11 cellular contexts compared by ENCODE assay signal in genomic region chr7:27128776-27129728, GRCh38. TPM values are rescaled to one million over a fixed set of nuclear protein-coding genes. Genes with fewer than 3 reads are reported as not detected.
DNase-seq lines count a peak whose midpoint lies in the region; ATAC-seq, FAIRE-seq and TF ChIP-seq lines count a peak whose summit lies in the region.
"Had no signal": no experiment of that assay in that cellular context is flagged by ENCODE, and none has a peak within 500 bp of the region (broad histone marks: within the 10 kb centered on the region; RNA-seq: fewer than 3 reads in every experiment).

No MANE protein-coding gene starts in this region.

- peaks cover 12 to 69% (median 35%) of the 10 kb centered on the region in 5 donors for H3K27me3 Mint-ChIP-seq in naive thymus-derived CD8-positive, alpha-beta T cell
- H3K27me3 Mint-ChIP-seq in activated CD4-positive, alpha-beta memory T cell treated with anti-CD3 and anti-CD28 coated beads for 36 hours = peaks cover 55% of the 10 kb centered on the region

- intact Hi-C loops in esophagus squamous epithelium (cut with DNase I) = no loop called here
- intact Hi-C loops in activated CD4-positive, alpha-beta memory T cell treated with anti-CD3 and anti-CD28 coated beads for 36 hours (cut with micrococcal nuclease) = no loop called here

- H3K9me3 ChIP-seq in A549 = no peaks in the 10 kb centered on the region
- H3K9me3 ChIP-seq in MG63 = no peaks in the 10 kb centered on the region
- H3K9me3 ChIP-seq in esophagus squamous epithelium = no peaks in the 10 kb centered on the region

- TF ChIP-seq RAD21 in A549 (conservative IDR thresholded peaks at IDR 0.05 in 1 of 2, IDR thresholded peaks at IDR 0.05 in 1 of 2) = no peak

- H3K27me3 ChIP-seq in MG63 = no peaks in the 10 kb centered on the region
- no peaks in the 10 kb centered on the region for H3K27me3 ChIP-seq in esophagus squamous epithelium

- no peak for FAIRE-seq in A549 (lab: Jason Lieb, UNC)

- no peak for ATAC-seq in A549
- ATAC-seq in naive thymus-derived CD8-positive, alpha-beta T cell = no peak

- peak overlapping the region in 1 of 2 experiments; percentile 95; a peak in 4 of 6 replicates for H3K27ac ChIP-seq in A549
- peak overlapping the region; percentile 96 to 99 (median 96) for H3K27ac ChIP-seq in esophagus squamous epithelium

- DNase-seq in A549 (ENCODE audit: low read depth in 1 of 2, low spot score in 1 of 2) (no peak), MG63 (no peak), esophagus squamous epithelium (lab: John Stamatoyannopoulos, UW) (no peak)
- no peak for DNase-seq in naive thymus-derived CD8-positive, alpha-beta T cell
- no peak for DNase-seq in stimulated activated CD4-positive, alpha-beta T cell treated with anti-CD3 and anti-CD28 coated beads, Interleukin-15, amount 100 ng/mL, for 24 hours
- DNase-seq in activated CD4-positive, alpha-beta T cell treated with anti-CD3 and anti-CD28 coated beads, Interleukin-2, amount 50 U/mL, for 1 hour = no peak
- no peak for DNase-seq in activated CD4-positive, alpha-beta memory T cell treated with anti-CD3 and anti-CD28 coated beads for 36 hours
- DNase-seq in stimulated activated naive CD4-positive, alpha-beta T cell treated with Interleukin-2 at 50 U/mL for 16 hours (lab: John Stamatoyannopoulos, UW) = no peak
- DNase-seq: stimulated activated CD4-positive, alpha-beta T cell treated with anti-CD3 and anti-CD28 coated beads, Interleukin-4, amount 100 ng/mL, for 1 hour had no signal

- POLR2A ChIA-PET in A549 (lab: Yijun Ruan, JAX) = no interaction called here
- POLR2A ChIA-PET in naive thymus-derived CD8-positive, alpha-beta T cell (lab: Charles Lee) = interaction anchor here (0.8 kb wide), 1 partner anchor 32 kb away, joined by 3 read pairs; no protein-coding TSS in a partner anchor
- POLR2A ChIA-PET in activated CD4-positive, alpha-beta memory T cell treated with anti-CD3 and anti-CD28 coated beads for 36 hours (lab: Charles Lee) = no interaction called here

- TF ChIP-seq POLR2A in A549 (IDR thresholded peaks at IDR 0.05; ENCODE audit: low read length) (no peak), esophagus squamous epithelium (IDR thresholded peaks at IDR 0.05) (no peak)

- H3K4me1 ChIP-seq in A549 (peaks cover 14% of the 10 kb centered on the region; the same call in 2 of the 3 replicates), esophagus squamous epithelium (peaks cover 6 to 81% (median 51%) of the 10 kb centered on the region in 3 donors)

- H3K4me1 Mint-ChIP-seq in naive thymus-derived CD8-positive, alpha-beta T cell = peaks cover 0 to 5% (median 2%) of the 10 kb centered on the region in 4 donors
- peaks cover 4% of the 10 kb centered on the region for H3K4me1 Mint-ChIP-seq in activated CD4-positive, alpha-beta memory T cell treated with anti-CD3 and anti-CD28 coated beads for 36 hours (ENCODE audit: low read depth)

- H3K4me3 Mint-ChIP-seq in naive thymus-derived CD8-positive, alpha-beta T cell = peak overlapping the region; percentile 22 to 68 (median 52)
- H3K4me3 Mint-ChIP-seq in activated CD4-positive, alpha-beta memory T cell treated with anti-CD3 and anti-CD28 coated beads for 36 hours = no peak overlapping the region

- TF ChIP-seq CTCF in A549 (IDR thresholded peaks at IDR 0.05) (no peak), esophagus squamous epithelium (IDR thresholded peaks at IDR 0.05) (no peak)

- H3K4me2 ChIP-seq in A549 = peak overlapping the region; percentile 63

- H3K36me3 Mint-ChIP-seq in naive thymus-derived CD8-positive, alpha-beta T cell = no peaks in the 10 kb centered on the region
- H3K36me3 Mint-ChIP-seq in activated CD4-positive, alpha-beta memory T cell treated with anti-CD3 and anti-CD28 coated beads for 36 hours = no peaks in the 10 kb centered on the region

- peak overlapping the region in 2 of 10 donors; percentile 8 to 74 for H3K27ac Mint-ChIP-seq in naive thymus-derived CD8-positive, alpha-beta T cell
- no peak overlapping the region for H3K27ac Mint-ChIP-seq in activated CD4-positive, alpha-beta memory T cell treated with anti-CD3 and anti-CD28 coated beads for 36 hours

- CTCF ChIA-PET in A549 (lab: Yijun Ruan, JAX) = interaction anchor here (1.0 to 3.8 kb wide), 4 partner anchors 9 to 1236 kb away, joined by 3 to 22 read pairs (median 4); partner anchors contain the start of gene HOXA5
- CTCF ChIA-PET in activated CD4-positive, alpha-beta memory T cell treated with anti-CD3 and anti-CD28 coated beads for 36 hours (lab: Charles Lee) = no interaction called here

- H3K4me3 ChIP-seq in A549 (peak overlapping the region; percentile 54; the same call in 1 of the 3 replicates), MG63 (peak overlapping the region; percentile 66), esophagus squamous epithelium (peak overlapping the region; percentile 68 to 97 (median 82))

- no peak for TF ChIP-seq EP300 in A549 (IDR thresholded peaks at IDR 0.05)

- H3K36me3 ChIP-seq in MG63 = peaks cover 10% of the 10 kb centered on the region; the same call in 1 of the 2 replicates
- no peaks in the 10 kb centered on the region for H3K36me3 ChIP-seq in esophagus squamous epithelium

- no peaks in the 10 kb centered on the region for H3K9me3 Mint-ChIP-seq in naive thymus-derived CD8-positive, alpha-beta T cell
- H3K9me3 Mint-ChIP-seq in activated CD4-positive, alpha-beta memory T cell treated with anti-CD3 and anti-CD28 coated beads for 36 hours = no peaks in the 10 kb centered on the region

- 89% methylated on average over 28 of the region's 28 CpGs for WGBS in A549 (ENCODE audit: missing lambda C conversion rate)
- WGBS in esophagus squamous epithelium, 2 donors = 26 to 34% methylated on average over 15 to 17 of the region's 28 CpGs

RNA-seq across cellular contexts. Expression of gene HOXA4, which starts 1.5 kb away (rescaled TPM):
- 2.6 and 2.8 TPM in 2 replicates for polyA plus RNA-seq in A549 (2011; rRNA removed)
- 3.3 TPM in 2 replicates for polyA plus RNA-seq in A549 (2012; cell fraction: cytosol; rRNA removed)
- polyA plus RNA-seq in A549 (2012; cell fraction: nucleus; rRNA removed) = 1.7 and 3.5 TPM in 2 replicates
- polyA plus RNA-seq in A549 (2017; fragmentation: RNase III; extraction: RNeasy Plus Mini Kit Qiagen cat#74134 plus additional on column Dnase treatment) = 2.1 to 3.0 TPM (median 2.3 TPM) in 3 replicates
- 1.7 and 1.8 TPM in 2 replicates for polyA minus RNA-seq in A549 (2011; rRNA and poly(A)+ RNA removed)
- total RNA-seq in MG63 (2014; rRNA removed; shearing (Covaris generic); ENCODE audit: low replicate concordance) = 1.5 TPM in 1 of 2 replicates, not detected in the other
- 1 to 10 TPM; 2.9 to 6.7 (median 4.1) TPM for total RNA-seq in esophagus squamous epithelium
- total RNA-seq in naive thymus-derived CD8-positive, alpha-beta T cell = under 1 TPM in 1 of 2 experiments, not detected in 1; 0.31 TPM
- polyA plus RNA-seq in naive thymus-derived CD8-positive, alpha-beta T cell = under 1 TPM in 2 of 3 donors, not detected in 1; 0.22 to 0.38 TPM
- total RNA-seq in activated CD4-positive, alpha-beta memory T cell treated with anti-CD3 and anti-CD28 coated beads for 36 hours = not detected
- polyA plus RNA-seq: neural cell had no signal

RNA-seq across cellular contexts. Expression of gene HOXA5, which starts 14.4 kb away (rescaled TPM):
- 6.3 and 6.5 TPM in 2 replicates for polyA plus RNA-seq in A549 (2011; rRNA removed)
- 4.4 and 5.0 TPM in 2 replicates for polyA plus RNA-seq in A549 (2012; cell fraction: cytosol; rRNA removed)
- 4.4 and 4.9 TPM in 2 replicates for polyA plus RNA-seq in A549 (2012; cell fraction: nucleus; rRNA removed)
- 2.9 to 4.9 TPM (median 4.0 TPM) in 3 replicates for polyA plus RNA-seq in A549 (2017; fragmentation: RNase III; extraction: RNeasy Plus Mini Kit Qiagen cat#74134 plus additional on column Dnase treatment)
- polyA minus RNA-seq in A549 (2011; rRNA and poly(A)+ RNA removed) = 2.5 and 3.1 TPM in 2 replicates
- 1.7 and 2.7 TPM in 2 replicates for total RNA-seq in MG63 (2014; rRNA removed; shearing (Covaris generic); ENCODE audit: low replicate concordance)
- total RNA-seq in esophagus squamous epithelium = 1 to 10 TPM; 3.6 to 8.2 (median 6.8) TPM
- not detected for total RNA-seq in naive thymus-derived CD8-positive, alpha-beta T cell
- polyA plus RNA-seq in naive thymus-derived CD8-positive, alpha-beta T cell = not detected
- total RNA-seq in activated CD4-positive, alpha-beta memory T cell treated with anti-CD3 and anti-CD28 coated beads for 36 hours = not detected
- total RNA-seq: activated CD8-positive, alpha-beta memory T cell treated with anti-CD3 and anti-CD28 coated beads for 36 hours had no signal
- polyA plus RNA-seq: neural cell had no signal

RNA-seq across cellular contexts. Expression of gene HOXA6, which starts 18.5 kb away (rescaled TPM):
- polyA plus RNA-seq in A549 (2011; rRNA removed) (0.78 and 0.90 TPM in 2 replicates), A549 (2017; fragmentation: RNase III; extraction: RNeasy Plus Mini Kit Qiagen cat#74134 plus additional on column Dnase treatment) (1.6 to 2.2 TPM (median 2.1 TPM) in 3 replicates)
- 1.9 and 2.0 TPM in 2 replicates for polyA plus RNA-seq in A549 (2012; cell fraction: cytosol; rRNA removed)
- polyA plus RNA-seq in A549 (2012; cell fraction: nucleus; rRNA removed) = 2.5 and 3.2 TPM in 2 replicates
- polyA minus RNA-seq in A549 (2011; rRNA and poly(A)+ RNA removed) = 0.58 and 2.0 TPM in 2 replicates
- total RNA-seq in MG63 (2014; rRNA removed; shearing (Covaris generic); ENCODE audit: low replicate concordance) = 0.82 and 5.1 TPM in 2 replicates
- 1 to 10 TPM in 1 of 4 donors, under 1 TPM in 1, not detected in 2; 0.26 to 1.3 TPM for total RNA-seq in esophagus squamous epithelium
- not detected for total RNA-seq in naive thymus-derived CD8-positive, alpha-beta T cell
- polyA plus RNA-seq in naive thymus-derived CD8-positive, alpha-beta T cell = not detected
- total RNA-seq in activated CD4-positive, alpha-beta memory T cell treated with anti-CD3 and anti-CD28 coated beads for 36 hours = not detected
- total RNA-seq: activated CD8-positive, alpha-beta memory T cell treated with anti-CD3 and anti-CD28 coated beads for 36 hours had no signal
- polyA plus RNA-seq: neural cell had no signal

RNA-seq across cellular contexts. Expression of gene HOXA3, which starts 23.3 kb away (rescaled TPM):
- polyA plus RNA-seq in A549 (2011; rRNA removed) = 3.3 TPM in 2 replicates
- 6.1 and 9.5 TPM in 2 replicates for polyA plus RNA-seq in A549 (2012; cell fraction: cytosol; rRNA removed)
- polyA plus RNA-seq in A549 (2012; cell fraction: nucleus; rRNA removed) = 14.6 and 17.5 TPM in 2 replicates
- polyA plus RNA-seq in A549 (2017; fragmentation: RNase III; extraction: RNeasy Plus Mini Kit Qiagen cat#74134 plus additional on column Dnase treatment) = 5.8 to 11.4 TPM (median 8.7 TPM) in 3 replicates
- 1.5 and 2.5 TPM in 2 replicates for polyA minus RNA-seq in A549 (2011; rRNA and poly(A)+ RNA removed)
- total RNA-seq in MG63 (2014; rRNA removed; shearing (Covaris generic); ENCODE audit: low replicate concordance) = 4.3 TPM in 1 of 2 replicates, not detected in the other
- 1 to 10 TPM; 3.6 to 8.7 (median 6.6) TPM for total RNA-seq in esophagus squamous epithelium
- total RNA-seq in naive thymus-derived CD8-positive, alpha-beta T cell = not detected
- polyA plus RNA-seq in naive thymus-derived CD8-positive, alpha-beta T cell = not detected
- total RNA-seq in activated CD4-positive, alpha-beta memory T cell treated with anti-CD3 and anti-CD28 coated beads for 36 hours = not detected
- total RNA-seq: activated CD8-positive, alpha-beta memory T cell treated with anti-CD3 and anti-CD28 coated beads for 36 hours had no signal
- polyA plus RNA-seq: neural cell had no signal

RNA-seq across cellular contexts. Expression of gene HOXA2, which starts 26.6 kb away (rescaled TPM):
- polyA plus RNA-seq in A549 (2011; rRNA removed) (2.1 and 2.4 TPM in 2 replicates), A549 (2017; fragmentation: RNase III; extraction: RNeasy Plus Mini Kit Qiagen cat#74134 plus additional on column Dnase treatment) (1.3 to 1.5 TPM (median 1.4 TPM) in 3 replicates)
- 1.1 and 1.2 TPM in 2 replicates for polyA plus RNA-seq in A549 (2012; cell fraction: cytosol; rRNA removed)
- 4.0 and 5.5 TPM in 2 replicates for polyA plus RNA-seq in A549 (2012; cell fraction: nucleus; rRNA removed)
- polyA minus RNA-seq in A549 (2011; rRNA and poly(A)+ RNA removed) = 0.83 TPM in 2 replicates
- 0.35 TPM in 1 of 2 replicates, not detected in the other for total RNA-seq in MG63 (2014; rRNA removed; shearing (Covaris generic); ENCODE audit: low replicate concordance)
- total RNA-seq in esophagus squamous epithelium = 1 to 10 TPM in 3 of 4 donors, under 1 TPM in 1; 0.27 to 3.6 (median 1.5) TPM
- not detected for total RNA-seq in naive thymus-derived CD8-positive, alpha-beta T cell
- not detected for polyA plus RNA-seq in naive thymus-derived CD8-positive, alpha-beta T cell
- not detected for total RNA-seq in activated CD4-positive, alpha-beta memory T cell treated with anti-CD3 and anti-CD28 coated beads for 36 hours
- total RNA-seq: activated CD8-positive, alpha-beta memory T cell treated with anti-CD3 and anti-CD28 coated beads for 36 hours had no signal
- polyA plus RNA-seq: neural cell had no signal
